In the genomic region with DNA sequence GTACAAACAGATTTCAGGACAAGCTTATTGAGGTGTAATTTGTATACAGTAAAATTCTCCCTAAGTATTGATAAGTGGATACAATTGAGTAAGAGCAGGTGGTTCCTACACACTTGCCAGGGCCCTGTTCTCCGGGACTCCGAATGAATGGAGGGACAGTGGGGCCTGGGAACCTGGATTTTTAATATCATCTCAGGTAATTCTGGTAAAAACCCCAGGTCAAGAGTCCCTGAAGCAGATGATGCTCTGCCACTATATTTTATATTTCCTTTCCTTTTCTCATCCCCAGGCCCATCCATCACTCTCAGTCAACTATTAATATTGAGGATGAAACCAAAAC, we compare ENCODE assay signal across 19 cellular contexts.
DNase-seq lines count a peak whose midpoint lies in the region; ATAC-seq and TF ChIP-seq lines count a peak whose summit lies in the region.
"Had no signal": no experiment of that assay in that cellular context is flagged by ENCODE, and none has a peak within 500 bp of the region (broad histone marks: within the 10 kb centered on the region; RNA-seq: fewer than 3 reads in every experiment).

No MANE protein-coding gene starts in this region.

- no peak overlapping the region for H3K4me3 ChIP-seq in HAP-1
- H3K4me3 ChIP-seq: heart right ventricle, left lung, psoas muscle had no signal

- peaks cover 82% of the 10 kb centered on the region for H3K36me3 Mint-ChIP-seq in stimulated activated naive CD8-positive, alpha-beta T cell treated with anti-CD3 and anti-CD28 coated beads, Interleukin-15, Interleukin-2, amounts not matched to agents 100 ng/mL and 50 ng/mL, for 24 hours (ENCODE audit: low read depth)
- H3K36me3 Mint-ChIP-seq in activated T-helper 1 cell treated with anti-CD3 and anti-CD28 coated beads, Interleukin-12 subunit alpha, Interleukin-12 subunit beta, Interleukin-2, Interleukin-4 antibody, amounts not matched to agents 30 ng/mL and 10 ng/mL and 1 ng/mL, durations not matched to agents 14 hours and 24 hours and 36 hours (ENCODE audit: low read depth) = peaks cover 54% of the 10 kb centered on the region
- no peaks in the 10 kb centered on the region for H3K36me3 Mint-ChIP-seq in glutamatergic neuron (ENCODE audit: unreplicated experiment)

- no peaks in the 10 kb centered on the region for H3K9me3 ChIP-seq in HAP-1
- H3K9me3 ChIP-seq: heart right ventricle, left lung, psoas muscle had no signal

- in situ Hi-C loops in HAP-1 (cut with MboI; ENCODE audit: low sequenced_read_pairs) = no loop called here

- no peak for ATAC-seq in stimulated activated naive CD8-positive, alpha-beta T cell treated with anti-CD3 and anti-CD28 coated beads, Interleukin-15, Interleukin-2, amounts not matched to agents 100 U/mL and 50 U/mL, for 24 hours
- no peak for ATAC-seq in HG02798 (IDR thresholded peaks at IDR 0.05; ENCODE audit: poor library complexity, unreplicated experiment)
- ATAC-seq: heart right ventricle, left lung, psoas muscle had no signal

- TF ChIP-seq CTCF in glutamatergic neuron (IDR thresholded peaks at IDR 0.05; ENCODE audit: partially characterized antibody, unreplicated experiment) = no peak

- H3K4me1 ChIP-seq in HAP-1 = no peaks in the 10 kb centered on the region
- H3K4me1 ChIP-seq: psoas muscle had no signal

- intact Hi-C loops in activated T-helper 1 cell treated with anti-CD3 and anti-CD28 coated beads, Interleukin-12 subunit alpha, Interleukin-12 subunit beta, Interleukin-2, Interleukin-4 antibody, amounts not matched to agents 30 ng/mL and 10 ng/mL and 1 ng/mL, durations not matched to agents 14 hours and 24 hours and 36 hours (cut with micrococcal nuclease) = loop anchor here (5.0 to 10.0 kb wide), 2 partner anchors 286 to 516 kb away; a partner anchor contains a TSS

- no peaks in the 10 kb centered on the region for H3K27me3 ChIP-seq in HAP-1 (ENCODE audit: low read depth)
- H3K27me3 ChIP-seq: brain microvascular endothelial cell, heart right ventricle, left lung had no signal

- peak overlapping the region; percentile 51 for H3K4me3 Mint-ChIP-seq in stimulated activated naive CD8-positive, alpha-beta T cell treated with anti-CD3 and anti-CD28 coated beads, Interleukin-15, Interleukin-2, amounts not matched to agents 100 ng/mL and 50 ng/mL, for 24 hours
- peak overlapping the region; percentile 4 for H3K4me3 Mint-ChIP-seq in activated T-helper 1 cell treated with anti-CD3 and anti-CD28 coated beads, Interleukin-12 subunit alpha, Interleukin-12 subunit beta, Interleukin-2, Interleukin-4 antibody, amounts not matched to agents 30 ng/mL and 10 ng/mL and 1 ng/mL, durations not matched to agents 14 hours and 24 hours and 36 hours
- peak overlapping the region; percentile 33 for H3K4me3 Mint-ChIP-seq in glutamatergic neuron (ENCODE audit: unreplicated experiment)
- H3K4me3 Mint-ChIP-seq: activated B cell treated with CpG ODN at 0.5 μM for 24 hours, type B pancreatic cell had no signal

- peaks cover 93% of the 10 kb centered on the region for H3K4me1 Mint-ChIP-seq in stimulated activated naive CD8-positive, alpha-beta T cell treated with anti-CD3 and anti-CD28 coated beads, Interleukin-15, Interleukin-2, amounts not matched to agents 100 ng/mL and 50 ng/mL, for 24 hours (ENCODE audit: low read depth)
- H3K4me1 Mint-ChIP-seq in activated T-helper 1 cell treated with anti-CD3 and anti-CD28 coated beads, Interleukin-12 subunit alpha, Interleukin-12 subunit beta, Interleukin-2, Interleukin-4 antibody, amounts not matched to agents 30 ng/mL and 10 ng/mL and 1 ng/mL, durations not matched to agents 14 hours and 24 hours and 36 hours (ENCODE audit: low read depth) = peaks cover 89% of the 10 kb centered on the region
- peaks cover 65% of the 10 kb centered on the region for H3K4me1 Mint-ChIP-seq in glutamatergic neuron (ENCODE audit: low read depth, unreplicated experiment)

- H3K27ac Mint-ChIP-seq in stimulated activated naive CD8-positive, alpha-beta T cell treated with anti-CD3 and anti-CD28 coated beads, Interleukin-15, Interleukin-2, amounts not matched to agents 100 ng/mL and 50 ng/mL, for 24 hours = peak overlapping the region; percentile 100
- H3K27ac Mint-ChIP-seq in activated T-helper 1 cell treated with anti-CD3 and anti-CD28 coated beads, Interleukin-12 subunit alpha, Interleukin-12 subunit beta, Interleukin-2, Interleukin-4 antibody, amounts not matched to agents 30 ng/mL and 10 ng/mL and 1 ng/mL, durations not matched to agents 14 hours and 24 hours and 36 hours = peak overlapping the region; percentile 90
- peak overlapping the region; percentile 8 for H3K27ac Mint-ChIP-seq in glutamatergic neuron (ENCODE audit: unreplicated experiment)
- H3K27ac Mint-ChIP-seq: type B pancreatic cell had no signal

- no peaks in the 10 kb centered on the region for H3K9me3 Mint-ChIP-seq in stimulated activated naive CD8-positive, alpha-beta T cell treated with anti-CD3 and anti-CD28 coated beads, Interleukin-15, Interleukin-2, amounts not matched to agents 100 ng/mL and 50 ng/mL, for 24 hours
- H3K9me3 Mint-ChIP-seq in activated T-helper 1 cell treated with anti-CD3 and anti-CD28 coated beads, Interleukin-12 subunit alpha, Interleukin-12 subunit beta, Interleukin-2, Interleukin-4 antibody, amounts not matched to agents 30 ng/mL and 10 ng/mL and 1 ng/mL, durations not matched to agents 14 hours and 24 hours and 36 hours = no peaks in the 10 kb centered on the region
- H3K9me3 Mint-ChIP-seq in glutamatergic neuron (ENCODE audit: unreplicated experiment) = peaks cover 14% of the 10 kb centered on the region
- H3K9me3 Mint-ChIP-seq: activated B cell treated with CpG ODN at 0.5 μM for 24 hours, type B pancreatic cell had no signal

- no peaks in the 10 kb centered on the region for H3K36me3 ChIP-seq in HAP-1 (replicated peaks)
- H3K36me3 ChIP-seq: brain microvascular endothelial cell, left lung had no signal

- no peak for DNase-seq in stimulated activated naive CD8-positive, alpha-beta T cell treated with anti-CD3 and anti-CD28 coated beads, Interleukin-15, Interleukin-2, amounts not matched to agents 100 U/mL and 50 U/mL, for 24 hours
- DNase-seq in activated T-helper 1 cell treated with anti-CD3 and anti-CD28 coated beads, Interleukin-12 subunit alpha, Interleukin-12 subunit beta, Interleukin-2, Interleukin-4 antibody, amounts not matched to agents 30 ng/mL and 10 ng/mL and 1 ng/mL, durations not matched to agents 14 hours and 24 hours and 36 hours (ENCODE audit: low spot score) = no peak
- DNase-seq in glutamatergic neuron (no peak), 8988T (no peak), HAP-1 (ENCODE audit: low spot score in 2 of 2) (no peak), GDM1 (lab: John Stamatoyannopoulos, UW) (no peak)
- DNase-seq: activated B cell treated with CpG ODN at 0.5 μM for 24 hours; activated CD8-positive, alpha-beta memory T cell treated with anti-CD3 and anti-CD28 coated beads, Interleukin-2, amount 50 U/mL, for 4 hours; brain microvascular endothelial cell; DND-41; heart right ventricle; left lung; NCI-H1417 treated with DMSO at 0.1 percent for 48 hours; NCI-H524 treated with DMSO at 0.1 percent for 48 hours; psoas muscle; T1000 had no signal

- H3K27me3 Mint-ChIP-seq in stimulated activated naive CD8-positive, alpha-beta T cell treated with anti-CD3 and anti-CD28 coated beads, Interleukin-15, Interleukin-2, amounts not matched to agents 100 ng/mL and 50 ng/mL, for 24 hours = no peaks in the 10 kb centered on the region
- no peaks in the 10 kb centered on the region for H3K27me3 Mint-ChIP-seq in activated T-helper 1 cell treated with anti-CD3 and anti-CD28 coated beads, Interleukin-12 subunit alpha, Interleukin-12 subunit beta, Interleukin-2, Interleukin-4 antibody, amounts not matched to agents 30 ng/mL and 10 ng/mL and 1 ng/mL, durations not matched to agents 14 hours and 24 hours and 36 hours (ENCODE audit: insufficient read depth)
- H3K27me3 Mint-ChIP-seq in glutamatergic neuron (ENCODE audit: unreplicated experiment) = peaks cover 16% of the 10 kb centered on the region
- H3K27me3 Mint-ChIP-seq: activated B cell treated with CpG ODN at 0.5 μM for 24 hours, type B pancreatic cell had no signal

Comparison
In these comparisons a context has a peak if more than half of its experiments do, and no peak if none do; other contexts are left out.
1. H3K27ac Mint-ChIP-seq: peak in every context shown above with its lines; median percentile 100 in stimulated activated naive CD8-positive, alpha-beta T cell treated with anti-CD3 and anti-CD28 coated beads, Interleukin-15, Interleukin-2, amounts not matched to agents 100 ng/mL and 50 ng/mL, for 24 hours; 90 in activated T-helper 1 cell treated with anti-CD3 and anti-CD28 coated beads, Interleukin-12 subunit alpha, Interleukin-12 subunit beta, Interleukin-2, Interleukin-4 antibody, amounts not matched to agents 30 ng/mL and 10 ng/mL and 1 ng/mL, durations not matched to agents 14 hours and 24 hours and 36 hours; 8 in glutamatergic neuron.